ENCODE assay signal across 10 cellular contexts in the genomic region with DNA sequence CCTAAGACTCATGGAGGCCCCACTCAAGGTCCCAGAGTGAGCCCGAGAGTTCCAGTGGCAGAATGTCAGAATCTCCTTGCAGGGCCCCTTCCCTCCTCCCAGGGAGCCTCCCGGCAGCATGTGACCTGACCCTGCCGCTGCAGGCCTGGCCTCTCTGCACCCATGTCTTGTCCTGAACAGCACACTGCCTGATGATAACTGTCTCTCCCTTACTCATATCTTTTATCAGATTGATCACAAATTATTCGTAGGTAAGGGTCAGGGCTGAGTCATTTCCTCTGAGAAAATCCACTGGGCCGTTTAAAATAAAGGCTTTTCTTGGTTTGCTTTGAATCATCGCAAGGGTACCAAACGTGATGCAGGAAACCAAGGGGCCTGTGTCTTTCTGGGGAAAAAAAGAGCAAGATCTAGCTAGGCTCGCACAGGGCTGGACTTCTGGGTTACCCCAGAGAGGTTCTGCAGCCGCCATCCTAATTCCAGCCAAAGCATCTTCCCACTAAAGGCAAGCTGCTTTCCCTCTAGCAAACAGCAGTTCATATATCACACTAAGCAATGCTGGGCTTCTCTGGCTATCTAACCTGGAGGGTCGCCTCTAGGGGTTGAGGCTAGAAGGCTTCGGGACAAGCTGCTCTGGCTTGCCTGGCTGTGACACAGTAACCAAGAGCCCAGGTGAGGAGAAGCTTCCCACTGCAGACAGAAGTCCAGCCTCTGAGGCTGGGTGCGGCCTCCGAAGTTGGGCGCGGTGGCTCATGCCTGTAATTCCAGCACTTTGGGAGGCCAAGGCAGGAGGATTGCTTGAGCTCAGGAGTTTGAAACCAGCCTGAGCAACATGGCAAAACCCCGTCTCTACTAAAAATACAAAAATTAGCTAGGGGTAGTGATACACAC.
DNase-seq lines count a peak whose midpoint lies in the region; ATAC-seq, FAIRE-seq and TF ChIP-seq lines count a peak whose summit lies in the region.
"Had no signal": no experiment of that assay in that cellular context is flagged by ENCODE, and none has a peak within 500 bp of the region (broad histone marks: within the 10 kb centered on the region; RNA-seq: fewer than 3 reads in every experiment).

No MANE protein-coding gene starts in this region.

- no peak for TF ChIP-seq POLR2A in GM12891 (IDR thresholded peaks at IDR 0.05; ENCODE audit: low read depth, low read length)

- H3K27me3 Mint-ChIP-seq in HFFc6 (ENCODE audit: insufficient read depth) (no peaks in the 10 kb centered on the region; the same call in 1 of the 2 replicates), nephron (ENCODE audit: low read depth) (no peaks in the 10 kb centered on the region)
- no peaks in the 10 kb centered on the region for H3K27me3 Mint-ChIP-seq in activated T-cell treated with anti-CD3 and anti-CD28 coated beads, Interleukin-2, amount 50 U/mL, for 4 hours (ENCODE audit: low read depth)
- no peaks in the 10 kb centered on the region for H3K27me3 Mint-ChIP-seq in activated naive CD4-positive, alpha-beta T cell treated with anti-CD3 and anti-CD28 coated beads for 36 hours (ENCODE audit: low read depth)

- H3K4me3 Mint-ChIP-seq in HFFc6 (peak overlapping the region; percentile 27), nephron (no peak overlapping the region)
- no peak overlapping the region for H3K4me3 Mint-ChIP-seq in activated T-cell treated with anti-CD3 and anti-CD28 coated beads, Interleukin-2, amount 50 U/mL, for 4 hours
- H3K4me3 Mint-ChIP-seq in activated naive CD4-positive, alpha-beta T cell treated with anti-CD3 and anti-CD28 coated beads for 36 hours: no peak overlapping the region

- H3K9me3 Mint-ChIP-seq in HFFc6: no peaks in the 10 kb centered on the region
- no peaks in the 10 kb centered on the region for H3K9me3 Mint-ChIP-seq in activated T-cell treated with anti-CD3 and anti-CD28 coated beads, Interleukin-2, amount 50 U/mL, for 4 hours
- H3K9me3 Mint-ChIP-seq in nephron: no peaks in the 10 kb centered on the region
- H3K9me3 Mint-ChIP-seq in activated naive CD4-positive, alpha-beta T cell treated with anti-CD3 and anti-CD28 coated beads for 36 hours: no peaks in the 10 kb centered on the region

- peak overlapping the region; percentile 83 for H3K27ac Mint-ChIP-seq in HFFc6
- peak overlapping the region in 2 of 3 experiments; percentile 49 to 56 for H3K27ac Mint-ChIP-seq in nephron
- H3K27ac Mint-ChIP-seq in activated naive CD4-positive, alpha-beta T cell treated with anti-CD3 and anti-CD28 coated beads for 36 hours: no peak overlapping the region

- peak; percentile 16 for FAIRE-seq in GM12891 (lab: Jason Lieb, UNC)

- H3K4me1 Mint-ChIP-seq in HFFc6 (ENCODE audit: low read depth): peaks cover 25% of the 10 kb centered on the region
- peaks cover 9% of the 10 kb centered on the region for H3K4me1 Mint-ChIP-seq in activated T-cell treated with anti-CD3 and anti-CD28 coated beads, Interleukin-2, amount 50 U/mL, for 4 hours (ENCODE audit: low read depth)
- H3K4me1 Mint-ChIP-seq in nephron: peaks cover 16% of the 10 kb centered on the region
- peaks cover 13% of the 10 kb centered on the region for H3K4me1 Mint-ChIP-seq in activated naive CD4-positive, alpha-beta T cell treated with anti-CD3 and anti-CD28 coated beads for 36 hours (ENCODE audit: low read depth)

- intact Hi-C loops in activated naive CD4-positive, alpha-beta T cell treated with anti-CD3 and anti-CD28 coated beads for 36 hours (cut with micrococcal nuclease): no loop called here

- CTCF ChIA-PET in activated naive CD4-positive, alpha-beta T cell treated with anti-CD3 and anti-CD28 coated beads for 36 hours (lab: Charles Lee): interaction anchor here (0.6 kb wide), 1 partner anchor 168 kb away, joined by 5 read pairs; no protein-coding TSS in a partner anchor

- no peaks in the 10 kb centered on the region for H3K9me3 ChIP-seq in MG63
- H3K9me3 ChIP-seq: thyroid gland had no signal

- H3K36me3 ChIP-seq in MG63: no peaks in the 10 kb centered on the region

- DNase-seq in GM12891 (ENCODE audit: insufficient read length, low spot score): peak; percentile 48
- peak; percentile 64 for DNase-seq in HFFc6
- no peak for DNase-seq in activated T-cell treated with anti-CD3 and anti-CD28 coated beads, Interleukin-2, amount 50 U/mL, for 4 hours
- no peak for DNase-seq in MG63
- no peak for DNase-seq in dedifferentiated amniotic fluid mesenchymal stem cell (ENCODE audit: extremely low spot score)
- no peak for DNase-seq in activated naive CD4-positive, alpha-beta T cell treated with anti-CD3 and anti-CD28 coated beads for 36 hours
- DNase-seq: thyroid gland had no signal

- no peaks in the 10 kb centered on the region for H3K27me3 ChIP-seq in MG63
- H3K27me3 ChIP-seq: thyroid gland had no signal

- H3K36me3 Mint-ChIP-seq in HFFc6 (ENCODE audit: low read depth) (peaks cover 15% of the 10 kb centered on the region), nephron (ENCODE audit: low read depth) (peaks cover 31% of the 10 kb centered on the region)
- no peaks in the 10 kb centered on the region for H3K36me3 Mint-ChIP-seq in activated T-cell treated with anti-CD3 and anti-CD28 coated beads, Interleukin-2, amount 50 U/mL, for 4 hours (ENCODE audit: insufficient read depth)
- no peaks in the 10 kb centered on the region for H3K36me3 Mint-ChIP-seq in activated naive CD4-positive, alpha-beta T cell treated with anti-CD3 and anti-CD28 coated beads for 36 hours (ENCODE audit: low read depth)

- TF ChIP-seq CTCF in HFFc6 (IDR thresholded peaks at IDR 0.05) (no peak), nephron (IDR thresholded peaks at IDR 0.05; ENCODE audit: unreplicated experiment in 3 of 3) (no peak)

- peak; percentile 42 to 58 for ATAC-seq in activated T-cell treated with anti-CD3 and anti-CD28 coated beads, Interleukin-2, amount 50 U/mL, for 4 hours
- no peak for ATAC-seq in HG03520 (IDR thresholded peaks at IDR 0.05; ENCODE audit: unreplicated experiment)

- H3K4me3 ChIP-seq in MG63: no peak overlapping the region
- H3K4me3 ChIP-seq: skin epidermis, thyroid gland had no signal

TF ChIP-seq in GM12891, 5 proteins besides CTCF, POLR2A, EP300 and RAD21:
- TF ChIP-seq PAX5 (IDR thresholded peaks at IDR 0.05; ENCODE audit: insufficient read depth, low read length, severe bottlenecking) (peak; percentile 64), POLR2AphosphoS5 (IDR thresholded peaks at IDR 0.05; ENCODE audit: low read depth, low read length) (no peak), SPI1 (IDR thresholded peaks at IDR 0.05; ENCODE audit: low read depth, low read length) (no peak)

Comparison
In these comparisons a context has a peak if more than half of its experiments do, and no peak if none do; other contexts are left out.
1. DNase-seq: peak in GM12891 (single experiment) and HFFc6 (single experiment); none in activated T-cell treated with anti-CD3 and anti-CD28 coated beads, Interleukin-2, amount 50 U/mL, for 4 hours (single experiment), MG63 (single experiment), dedifferentiated amniotic fluid mesenchymal stem cell (single experiment) and activated naive CD4-positive, alpha-beta T cell treated with anti-CD3 and anti-CD28 coated beads for 36 hours (single experiment).